In the genomic region with DNA sequence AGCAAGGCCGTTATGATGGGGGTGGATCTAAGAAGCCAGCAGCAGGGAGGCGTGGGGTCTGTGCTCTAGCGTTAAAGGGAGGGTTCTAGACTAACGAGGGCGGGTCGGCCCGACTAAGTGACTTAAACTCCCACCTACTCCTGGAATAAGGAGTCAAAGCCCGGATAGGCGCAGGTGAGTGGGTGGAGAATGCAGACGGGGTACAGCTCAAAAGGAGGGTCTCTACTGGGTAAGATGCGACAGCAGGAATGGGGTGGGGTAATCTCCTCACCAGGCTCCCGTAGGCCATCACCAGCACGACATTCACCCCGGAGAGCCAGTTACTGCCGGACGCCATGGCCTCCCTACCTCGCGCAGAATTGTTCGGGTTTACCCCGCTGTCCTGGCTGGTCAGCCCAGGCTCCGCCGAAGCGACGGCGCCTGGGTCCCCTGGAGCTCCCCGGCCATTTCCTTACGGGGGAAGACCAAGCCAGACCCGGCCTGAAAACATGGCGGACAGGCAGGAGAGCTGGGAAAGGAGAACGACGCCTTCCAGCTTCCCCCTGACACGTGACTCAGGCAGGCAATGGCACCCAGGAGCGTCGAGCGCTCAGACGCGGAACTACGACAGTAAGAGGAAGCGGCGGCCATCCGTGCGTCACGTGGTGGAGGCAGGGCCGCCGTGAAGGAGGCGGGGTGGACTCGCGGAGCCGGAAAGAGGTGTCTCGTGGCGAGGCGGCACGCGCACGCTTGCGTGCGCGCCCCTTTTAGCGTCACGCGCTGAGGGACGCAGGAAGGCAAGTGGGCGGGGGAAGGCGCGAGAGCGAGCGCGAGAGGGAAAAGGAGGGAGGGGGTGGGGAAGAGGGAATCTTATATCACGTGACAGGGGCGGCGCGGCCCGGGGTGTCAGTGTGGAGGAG, we compare ENCODE assay signal across 8 cellular contexts. TPM values are rescaled to one million over a fixed set of nuclear protein-coding genes. Genes with fewer than 3 reads are reported as not detected.
DNase-seq lines count a peak whose midpoint lies in the region; ATAC-seq and TF ChIP-seq lines count a peak whose summit lies in the region.

A gene with protein sequence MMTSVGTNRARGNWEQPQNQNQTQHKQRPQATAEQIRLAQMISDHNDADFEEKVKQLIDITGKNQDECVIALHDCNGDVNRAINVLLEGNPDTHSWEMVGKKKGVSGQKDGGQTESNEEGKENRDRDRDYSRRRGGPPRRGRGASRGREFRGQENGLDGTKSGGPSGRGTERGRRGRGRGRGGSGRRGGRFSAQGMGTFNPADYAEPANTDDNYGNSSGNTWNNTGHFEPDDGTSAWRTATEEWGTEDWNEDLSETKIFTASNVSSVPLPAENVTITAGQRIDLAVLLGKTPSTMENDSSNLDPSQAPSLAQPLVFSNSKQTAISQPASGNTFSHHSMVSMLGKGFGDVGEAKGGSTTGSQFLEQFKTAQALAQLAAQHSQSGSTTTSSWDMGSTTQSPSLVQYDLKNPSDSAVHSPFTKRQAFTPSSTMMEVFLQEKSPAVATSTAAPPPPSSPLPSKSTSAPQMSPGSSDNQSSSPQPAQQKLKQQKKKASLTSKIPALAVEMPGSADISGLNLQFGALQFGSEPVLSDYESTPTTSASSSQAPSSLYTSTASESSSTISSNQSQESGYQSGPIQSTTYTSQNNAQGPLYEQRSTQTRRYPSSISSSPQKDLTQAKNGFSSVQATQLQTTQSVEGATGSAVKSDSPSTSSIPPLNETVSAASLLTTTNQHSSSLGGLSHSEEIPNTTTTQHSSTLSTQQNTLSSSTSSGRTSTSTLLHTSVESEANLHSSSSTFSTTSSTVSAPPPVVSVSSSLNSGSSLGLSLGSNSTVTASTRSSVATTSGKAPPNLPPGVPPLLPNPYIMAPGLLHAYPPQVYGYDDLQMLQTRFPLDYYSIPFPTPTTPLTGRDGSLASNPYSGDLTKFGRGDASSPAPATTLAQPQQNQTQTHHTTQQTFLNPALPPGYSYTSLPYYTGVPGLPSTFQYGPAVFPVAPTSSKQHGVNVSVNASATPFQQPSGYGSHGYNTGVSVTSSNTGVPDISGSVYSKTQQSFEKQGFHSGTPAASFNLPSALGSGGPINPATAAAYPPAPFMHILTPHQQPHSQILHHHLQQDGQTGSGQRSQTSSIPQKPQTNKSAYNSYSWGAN (plus strand): TSS at position 885 of the 899 bp plus-strand sequence. CDS start 4,169 bp downstream, outside the sequence.

- H3K27ac ChIP-seq in IMR-90 (ENCODE audit: insufficient read depth, low read length), result peak within 1 kb of the TSS; percentile 98

- WGBS in IMR-90 (ENCODE audit: extremely low coverage in 2 of 2, insufficient read length in 1 of 2), 2 experiments, result 0% methylated on average over 13 of the region's 73 CpGs; no CpG with 5 or more reads in 1 of the 2 experiments

- H3K9me1 ChIP-seq in IMR-90 (ENCODE audit: insufficient read depth, low read length), result 0 out of 2 replicates have a peak, but pooled peaks cover 2% of the 10 kb centered on the region

- peak; percentile 91 for TF ChIP-seq POLR2A in IMR-90 (IDR thresholded peaks at IDR 0.05; ENCODE audit: low read depth, low read length)

- POLR2A ChIA-PET in IMR-90 (lab: Charles Lee; ENCODE audit: unreplicated experiment), result interaction anchor here (0.6 kb wide), 1 partner anchor 28 kb away, joined by 3 read pairs; a partner anchor contains a TSS

- H3K27me3 ChIP-seq in IMR-90 (ENCODE audit: control insufficient read depth, insufficient read depth, low read length), result no peaks in the 10 kb centered on the region

- peak within 1 kb of the TSS; percentile 52 for H2BK120ac ChIP-seq in IMR-90 (ENCODE audit: low read depth, low read length)

- peak within 1 kb of the TSS; percentile 98 for H3K4me2 ChIP-seq in IMR-90 (ENCODE audit: low read depth, low read length)

- intact Hi-C loops in IMR-90 (cut with micrococcal nuclease), result loop anchor here (5.0 kb wide), 1 partner anchor 37 kb away; no protein-coding TSS in a partner anchor

- CTCF ChIA-PET in IMR-90 (lab: Yijun Ruan, JAX), result interaction anchor here (0.6 to 1.1 kb wide), 2 partner anchors 18 to 559 kb away, joined by 3 read pairs; no protein-coding TSS in a partner anchor

- H2BK15ac ChIP-seq in IMR-90 (ENCODE audit: low read depth, low read length), result peak within 1 kb of the TSS; percentile 57; the same call in 2 of the 3 replicates

- peak within 1 kb of the TSS; percentile 95 for H4K91ac ChIP-seq in IMR-90 (ENCODE audit: insufficient read depth, low read depth, low read length)

- dilution Hi-C loops in IMR-90 (cut with HindIII; ENCODE audit: low sequenced_read_pairs, unreplicated experiment), result no loop called here

- no peak for TF ChIP-seq CTCF in IMR-90 (conservative IDR thresholded peaks at IDR 0.05; ENCODE audit: low read depth, low read length)

- peak within 1 kb of the TSS; percentile 99 for H3K9ac ChIP-seq in IMR-90 (ENCODE audit: low read depth, low read length)

- H4K5ac ChIP-seq in IMR-90 (ENCODE audit: low read depth, low read length), result peak within 1 kb of the TSS; percentile 92

- H2AK9ac ChIP-seq in IMR-90 (replicated peaks; ENCODE audit: low read depth, low read length, poor library complexity), result peak within 1 kb of the TSS; percentile 99

- peak; percentile 81 for ATAC-seq in GM21528 (IDR thresholded peaks at IDR 0.05; ENCODE audit: low FRiP score, unreplicated experiment)
- peak; percentile 91 for ATAC-seq in IMR-90 (ENCODE audit: low read depth)

- H2AK5ac ChIP-seq in IMR-90 (ENCODE audit: low read depth, low read length), result peak within 1 kb of the TSS; percentile 98

- H3K9me3 ChIP-seq in IMR-90 (ENCODE audit: control insufficient read depth, insufficient read depth, low read length), result no peaks in the 10 kb centered on the region

- H2BK5ac ChIP-seq in IMR-90 (ENCODE audit: low read depth, low read length, poor library complexity, severe bottlenecking), result peak within 1 kb of the TSS; percentile 98

- H3K14ac ChIP-seq in IMR-90 (replicated peaks; ENCODE audit: low read depth, low read length), result peak within 1 kb of the TSS; percentile 99

- in situ Hi-C loops in IMR-90 (cut with MboI; ENCODE audit: low sequenced_read_pairs), result no loop called here

- H3K23ac ChIP-seq in IMR-90 (ENCODE audit: low read depth, low read length), result peak within 1 kb of the TSS; percentile 95

- H4K20me1 ChIP-seq in IMR-90 (ENCODE audit: insufficient read depth, low read length), result peaks cover 34% of the 10 kb centered on the region

- peak within 1 kb of the TSS; percentile 95 for H2AFZ ChIP-seq in IMR-90 (replicated peaks; ENCODE audit: low read length, poor library complexity)

- peaks cover 19 to 57% of the 10 kb centered on the region in 2 experiments for H3K79me1 ChIP-seq in IMR-90 (ENCODE audit: low read depth in 1 of 2, low read length in 2 of 2)

- peaks cover 17% of the 10 kb centered on the region for H3K36me3 ChIP-seq in IMR-90 (ENCODE audit: control insufficient read depth, insufficient read depth, low read length)

- H3K4me3 ChIP-seq in IMR-90 (ENCODE audit: insufficient read depth, low read depth, low read length), result peak within 1 kb of the TSS; percentile 94

- TSS peak; percentile 73 for BruUV-seq in IMR-90 (replicated peaks; lab: Mats Ljungman, UMichigan)

- no peak for TF ChIP-seq RAD21 in IMR-90 (IDR thresholded peaks at IDR 0.05; ENCODE audit: low read length)

- H2BK20ac ChIP-seq in IMR-90 (ENCODE audit: low read depth, low read length), result no peak within 1 kb of the TSS

- DNase-seq in DMS 273 (lab: John Stamatoyannopoulos, UW; ENCODE audit: unreplicated experiment) (peak; percentile 100), IMR-90 (peak; percentile 99), OCI-M1 (lab: John Stamatoyannopoulos, UW) (peak; percentile 100), activated T-cell treated with anti-CD3 and anti-CD28 coated beads for 24 hours (ENCODE audit: low read depth) (peak; percentile 98), epidermal melanocyte (ENCODE audit: insufficient read length, low spot score) (peak; percentile 85), middle frontal gyrus (ENCODE audit: extremely low spot score, low spot score) (peak; percentile 99)
- peak; percentile 98 for DNase-seq in stimulated activated CD8-positive, alpha-beta memory T cell treated with anti-CD3 and anti-CD28 coated beads, Interleukin-2, amount 100 ng/mL, for 48 hours (ENCODE audit: low read depth in 2 of 2)

- H3K4ac ChIP-seq in IMR-90 (ENCODE audit: low read depth, low read length), result peak within 1 kb of the TSS; percentile 97

- H3K4me1 ChIP-seq in IMR-90 (ENCODE audit: control insufficient read depth, insufficient read depth, low read length), result no peaks in the 10 kb centered on the region; the same call in 1 of the 2 replicates

- H3K56ac ChIP-seq in IMR-90 (ENCODE audit: extremely low read depth, insufficient read depth, low read length), result peak within 1 kb of the TSS; percentile 97

- peak within 1 kb of the TSS; percentile 88 for H3K18ac ChIP-seq in IMR-90 (ENCODE audit: low read depth, low read length)

- peak within 1 kb of the TSS; percentile 95 to 98 for H4K8ac ChIP-seq in IMR-90 (ENCODE audit: low read depth in 2 of 2, low read length in 2 of 2)

TF ChIP-seq in IMR-90, 13 proteins besides CTCF, POLR2A, EP300 and RAD21 (continues in another document):
- TF ChIP-seq MAZ (IDR thresholded peaks at IDR 0.05; ENCODE audit: borderline replicate concordance, low read depth, low read length), result peak; percentile 95
- no peak for TF ChIP-seq RCOR1 (IDR thresholded peaks at IDR 0.05; ENCODE audit: insufficient replicate concordance, low read length)
- TF ChIP-seq, protein P1, sequence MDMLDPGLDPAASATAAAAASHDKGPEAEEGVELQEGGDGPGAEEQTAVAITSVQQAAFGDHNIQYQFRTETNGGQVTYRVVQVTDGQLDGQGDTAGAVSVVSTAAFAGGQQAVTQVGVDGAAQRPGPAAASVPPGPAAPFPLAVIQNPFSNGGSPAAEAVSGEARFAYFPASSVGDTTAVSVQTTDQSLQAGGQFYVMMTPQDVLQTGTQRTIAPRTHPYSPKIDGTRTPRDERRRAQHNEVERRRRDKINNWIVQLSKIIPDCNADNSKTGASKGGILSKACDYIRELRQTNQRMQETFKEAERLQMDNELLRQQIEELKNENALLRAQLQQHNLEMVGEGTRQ (IDR thresholded peaks at IDR 0.05; ENCODE audit: low read depth, low read length), result peak; percentile 98
- TF ChIP-seq MAFK (IDR thresholded peaks at IDR 0.05; ENCODE audit: low read depth, low read length), result no peak
- peak; percentile 56; the same call in 1 of the 2 replicates for TF ChIP-seq FOS (IDR thresholded peaks at IDR 0.05; ENCODE audit: low read depth, low read length)
- peak; percentile 97 for TF ChIP-seq BHLHE40 (IDR thresholded peaks at IDR 0.05; ENCODE audit: low read depth, low read length)
- TF ChIP-seq MXI1 (IDR thresholded peaks at IDR 0.05; ENCODE audit: borderline replicate concordance, low read depth, low read length), result peak; percentile 92
- TF ChIP-seq NFE2L2 (IDR thresholded peaks at IDR 0.05; ENCODE audit: low read depth, low read length), result no peak
- no peak for TF ChIP-seq RFX5 (IDR thresholded peaks at IDR 0.05; ENCODE audit: low read depth, low read length)
- no peak for TF ChIP-seq SMC3 (IDR thresholded peaks at IDR 0.05; ENCODE audit: low read depth, low read length)
- no peak for TF ChIP-seq CEBPB (IDR thresholded peaks at IDR 0.05; ENCODE audit: low read depth, low read length)

RNA-seq across cellular contexts. Expression of the gene that starts here (rescaled TPM):
- total RNA-seq in IMR-90 (2012; rRNA removed), result 57.5 and 77.2 TPM in 2 replicates
- polyA plus RNA-seq in IMR-90 (2012; rRNA removed), result 149 and 156 TPM in 2 replicates
- 58.9 and 125 TPM in 2 replicates for polyA plus RNA-seq in IMR-90 (2012; cell fraction: cytosol; rRNA removed)
- polyA plus RNA-seq in IMR-90 (2012; cell fraction: nucleus; rRNA removed; ENCODE audit: low replicate concordance), result 363 and 547 TPM in 2 replicates

Comparison
In these comparisons a context has a peak if more than half of its experiments do, and no peak if none do; other contexts are left out.
1. Peak in every context shown above with its lines: DNase-seq, ATAC-seq, H3K4me3 ChIP-seq and H3K27ac ChIP-seq.